In the genomic region with DNA sequence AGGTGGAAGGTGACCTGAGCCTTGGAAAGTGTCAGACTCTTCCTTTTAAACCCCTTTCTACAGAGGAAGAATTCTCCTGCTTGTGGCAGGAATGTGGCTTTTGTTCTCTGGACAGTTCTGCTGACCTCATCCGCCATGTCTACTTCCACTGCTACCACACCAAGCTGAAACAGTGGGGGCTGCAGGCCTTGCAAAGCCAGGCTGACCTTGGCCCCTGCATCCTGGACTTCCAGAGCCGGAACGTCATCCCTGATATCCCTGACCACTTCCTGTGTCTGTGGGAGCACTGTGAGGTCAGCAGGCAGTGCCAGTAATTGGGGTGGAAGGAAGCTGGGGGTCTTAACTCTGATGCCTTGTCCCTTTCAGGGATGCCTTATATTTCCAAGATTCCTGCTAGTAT, we compare ENCODE assay signal across 1 cellular context.
A peak's percentile ranks its signal among the peaks of the same experiment; 100 is the strongest.
TF ChIP-seq lines count a peak whose summit lies in the region.

No MANE protein-coding gene starts in this region.

TF ChIP-seq in HepG2, 621 proteins besides CTCF, POLR2A, EP300 and RAD21 (continued from another document):
- TF ChIP-seq, protein P1, sequence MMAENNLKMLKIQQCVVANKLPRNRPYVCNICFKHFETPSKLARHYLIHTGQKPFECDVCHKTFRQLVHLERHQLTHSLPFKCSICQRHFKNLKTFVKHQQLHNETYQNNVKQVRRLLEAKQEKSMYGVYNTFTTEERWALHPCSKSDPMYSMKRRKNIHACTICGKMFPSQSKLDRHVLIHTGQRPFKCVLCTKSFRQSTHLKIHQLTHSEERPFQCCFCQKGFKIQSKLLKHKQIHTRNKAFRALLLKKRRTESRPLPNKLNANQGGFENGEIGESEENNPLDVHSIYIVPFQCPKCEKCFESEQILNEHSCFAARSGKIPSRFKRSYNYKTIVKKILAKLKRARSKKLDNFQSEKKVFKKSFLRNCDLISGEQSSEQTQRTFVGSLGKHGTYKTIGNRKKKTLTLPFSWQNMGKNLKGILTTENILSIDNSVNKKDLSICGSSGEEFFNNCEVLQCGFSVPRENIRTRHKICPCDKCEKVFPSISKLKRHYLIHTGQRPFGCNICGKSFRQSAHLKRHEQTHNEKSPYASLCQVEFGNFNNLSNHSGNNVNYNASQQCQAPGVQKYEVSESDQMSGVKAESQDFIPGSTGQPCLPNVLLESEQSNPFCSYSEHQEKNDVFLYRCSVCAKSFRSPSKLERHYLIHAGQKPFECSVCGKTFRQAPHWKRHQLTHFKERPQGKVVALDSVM (CRISPR knock-in tag; IDR thresholded peaks at IDR 0.05), result 0 out of 2 replicates have a peak, but pooled peaks have one; percentile 28
- TF ChIP-seq, protein P2, sequence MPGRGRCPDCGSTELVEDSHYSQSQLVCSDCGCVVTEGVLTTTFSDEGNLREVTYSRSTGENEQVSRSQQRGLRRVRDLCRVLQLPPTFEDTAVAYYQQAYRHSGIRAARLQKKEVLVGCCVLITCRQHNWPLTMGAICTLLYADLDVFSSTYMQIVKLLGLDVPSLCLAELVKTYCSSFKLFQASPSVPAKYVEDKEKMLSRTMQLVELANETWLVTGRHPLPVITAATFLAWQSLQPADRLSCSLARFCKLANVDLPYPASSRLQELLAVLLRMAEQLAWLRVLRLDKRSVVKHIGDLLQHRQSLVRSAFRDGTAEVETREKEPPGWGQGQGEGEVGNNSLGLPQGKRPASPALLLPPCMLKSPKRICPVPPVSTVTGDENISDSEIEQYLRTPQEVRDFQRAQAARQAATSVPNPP (CRISPR knock-in tag; IDR thresholded peaks at IDR 0.05), result no peak
- TF ChIP-seq NCOA2 (CRISPR knock-in tag; IDR thresholded peaks at IDR 0.05) (0 out of 2 replicates have a peak, but pooled peaks have one; percentile 14), HDAC2 (CRISPR knock-in tag; IDR thresholded peaks at IDR 0.05) (0 out of 2 replicates have a peak, but pooled peaks have one; percentile 20), LCORL (IDR thresholded peaks at IDR 0.05) (no peak), LCORL (CRISPR knock-in tag; IDR thresholded peaks at IDR 0.05) (no peak), ELF1 (CRISPR knock-in tag; IDR thresholded peaks at IDR 0.05) (no peak), ETV5 (CRISPR knock-in tag; IDR thresholded peaks at IDR 0.05; ENCODE audit: borderline replicate concordance) (peak; percentile 79; the same call in 1 of the 2 replicates), ZFY (CRISPR knock-in tag; IDR thresholded peaks at IDR 0.05) (no peak; the same call in 1 of the 2 replicates), DPF2 (CRISPR knock-in tag; IDR thresholded peaks at IDR 0.05; ENCODE audit: borderline replicate concordance, low read depth) (no peak), ATF1 (CRISPR knock-in tag; IDR thresholded peaks at IDR 0.05) (peak; percentile 75), ZNF441 (CRISPR knock-in tag; IDR thresholded peaks at IDR 0.05; ENCODE audit: borderline replicate concordance) (no peak), SOX5 (CRISPR knock-in tag; IDR thresholded peaks at IDR 0.05; ENCODE audit: borderline replicate concordance) (peak; percentile 32; the same call in 1 of the 2 replicates), ZBTB21 (CRISPR knock-in tag; IDR thresholded peaks at IDR 0.05) (peak; percentile 99), MTA1 (CRISPR knock-in tag; IDR thresholded peaks at IDR 0.05; ENCODE audit: borderline replicate concordance) (0 out of 2 replicates have a peak, but pooled peaks have one; percentile 20), ZEB1 (IDR thresholded peaks at IDR 0.05; ENCODE audit: insufficient replicate concordance, low read depth) (no peak)
- TF ChIP-seq, protein P3, sequence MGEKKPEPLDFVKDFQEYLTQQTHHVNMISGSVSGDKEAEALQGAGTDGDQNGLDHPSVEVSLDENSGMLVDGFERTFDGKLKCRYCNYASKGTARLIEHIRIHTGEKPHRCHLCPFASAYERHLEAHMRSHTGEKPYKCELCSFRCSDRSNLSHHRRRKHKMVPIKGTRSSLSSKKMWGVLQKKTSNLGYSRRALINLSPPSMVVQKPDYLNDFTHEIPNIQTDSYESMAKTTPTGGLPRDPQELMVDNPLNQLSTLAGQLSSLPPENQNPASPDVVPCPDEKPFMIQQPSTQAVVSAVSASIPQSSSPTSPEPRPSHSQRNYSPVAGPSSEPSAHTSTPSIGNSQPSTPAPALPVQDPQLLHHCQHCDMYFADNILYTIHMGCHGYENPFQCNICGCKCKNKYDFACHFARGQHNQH (CRISPR knock-in tag; IDR thresholded peaks at IDR 0.05), result no peak
- TF ChIP-seq, protein P4, sequence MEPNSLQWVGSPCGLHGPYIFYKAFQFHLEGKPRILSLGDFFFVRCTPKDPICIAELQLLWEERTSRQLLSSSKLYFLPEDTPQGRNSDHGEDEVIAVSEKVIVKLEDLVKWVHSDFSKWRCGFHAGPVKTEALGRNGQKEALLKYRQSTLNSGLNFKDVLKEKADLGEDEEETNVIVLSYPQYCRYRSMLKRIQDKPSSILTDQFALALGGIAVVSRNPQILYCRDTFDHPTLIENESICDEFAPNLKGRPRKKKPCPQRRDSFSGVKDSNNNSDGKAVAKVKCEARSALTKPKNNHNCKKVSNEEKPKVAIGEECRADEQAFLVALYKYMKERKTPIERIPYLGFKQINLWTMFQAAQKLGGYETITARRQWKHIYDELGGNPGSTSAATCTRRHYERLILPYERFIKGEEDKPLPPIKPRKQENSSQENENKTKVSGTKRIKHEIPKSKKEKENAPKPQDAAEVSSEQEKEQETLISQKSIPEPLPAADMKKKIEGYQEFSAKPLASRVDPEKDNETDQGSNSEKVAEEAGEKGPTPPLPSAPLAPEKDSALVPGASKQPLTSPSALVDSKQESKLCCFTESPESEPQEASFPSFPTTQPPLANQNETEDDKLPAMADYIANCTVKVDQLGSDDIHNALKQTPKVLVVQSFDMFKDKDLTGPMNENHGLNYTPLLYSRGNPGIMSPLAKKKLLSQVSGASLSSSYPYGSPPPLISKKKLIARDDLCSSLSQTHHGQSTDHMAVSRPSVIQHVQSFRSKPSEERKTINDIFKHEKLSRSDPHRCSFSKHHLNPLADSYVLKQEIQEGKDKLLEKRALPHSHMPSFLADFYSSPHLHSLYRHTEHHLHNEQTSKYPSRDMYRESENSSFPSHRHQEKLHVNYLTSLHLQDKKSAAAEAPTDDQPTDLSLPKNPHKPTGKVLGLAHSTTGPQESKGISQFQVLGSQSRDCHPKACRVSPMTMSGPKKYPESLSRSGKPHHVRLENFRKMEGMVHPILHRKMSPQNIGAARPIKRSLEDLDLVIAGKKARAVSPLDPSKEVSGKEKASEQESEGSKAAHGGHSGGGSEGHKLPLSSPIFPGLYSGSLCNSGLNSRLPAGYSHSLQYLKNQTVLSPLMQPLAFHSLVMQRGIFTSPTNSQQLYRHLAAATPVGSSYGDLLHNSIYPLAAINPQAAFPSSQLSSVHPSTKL (CRISPR knock-in tag; IDR thresholded peaks at IDR 0.05), result 0 out of 2 replicates have a peak, but pooled peaks have one; percentile 12
